In genomic region chr11:31096191-31096590, GRCh38 we compare ENCODE assay signal across 15 cellular contexts.
A peak's percentile ranks its signal among the peaks of the same experiment; 100 is the strongest.
DNase-seq lines count a peak whose midpoint lies in the region; ATAC-seq lines count a peak whose summit lies in the region.
"Had no signal": no experiment of that assay in that cellular context is flagged by ENCODE, and none has a peak within 500 bp of the region (broad histone marks: within the 10 kb centered on the region; RNA-seq: fewer than 3 reads in every experiment).

No MANE protein-coding gene starts in this region.

- DNase-seq in retina, result peak; percentile 50
- no peak for DNase-seq in NCI-H1436 treated with DMSO at 0.1 percent for 48 hours (lab: John Stamatoyannopoulos, UW)
- no peak for DNase-seq in SW 1271 (lab: John Stamatoyannopoulos, UW)
- DNase-seq: C1 segment of cervical spinal cord; Calu3; CD4-positive, alpha-beta T cell; DMS 273 treated with DMSO at 0.1 percent for 48 hours; HCEC 1CT; HFFc6; IMR-90; KBM-7 had no signal

- ATAC-seq in GM18868 (IDR thresholded peaks at IDR 0.05; ENCODE audit: unreplicated experiment) (peak; percentile 73), HG02759 (IDR thresholded peaks at IDR 0.05; ENCODE audit: unreplicated experiment) (peak; percentile 49), HG03565 (IDR thresholded peaks at IDR 0.05; ENCODE audit: unreplicated experiment) (peak; percentile 55), GM18517 (IDR thresholded peaks at IDR 0.05; ENCODE audit: unreplicated experiment) (no peak)
